ENCODE assay signal across 18 cellular contexts in the genomic region with DNA sequence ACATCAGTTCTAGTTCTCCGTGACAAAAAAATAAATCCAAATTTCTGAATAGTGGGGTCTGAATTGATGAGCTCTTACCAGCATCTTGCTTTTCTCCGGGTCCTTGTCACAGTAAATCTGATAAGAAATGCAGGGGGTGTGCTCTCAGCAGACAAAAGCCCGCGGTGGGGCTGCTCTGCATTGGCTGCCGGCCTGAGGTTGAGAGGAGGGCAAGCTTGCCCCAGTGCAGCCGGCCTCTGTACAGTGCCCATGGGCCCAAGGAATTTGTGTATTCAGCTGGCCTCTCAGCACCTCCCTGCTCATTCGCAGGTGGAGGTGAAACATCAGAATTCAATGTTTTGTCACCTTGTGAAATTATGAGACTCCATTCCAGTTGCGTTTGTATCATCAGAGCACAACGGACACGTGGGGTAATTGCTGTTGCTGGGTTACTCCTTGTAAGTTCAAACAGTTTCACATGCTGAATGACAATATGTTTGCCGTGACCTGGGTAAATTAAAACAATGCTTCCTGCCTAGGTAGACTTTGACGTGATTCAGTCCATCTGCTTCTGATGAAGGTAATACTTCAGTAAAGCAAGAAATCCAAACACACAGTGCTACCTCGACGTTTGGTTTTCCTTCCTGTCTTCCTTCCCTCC.
DNase-seq lines count a peak whose midpoint lies in the region; ATAC-seq and TF ChIP-seq lines count a peak whose summit lies in the region.
"Had no signal": no experiment of that assay in that cellular context is flagged by ENCODE, and none has a peak within 500 bp of the region (broad histone marks: within the 10 kb centered on the region; RNA-seq: fewer than 3 reads in every experiment).

No MANE protein-coding gene starts in this region.

- no peaks in the 10 kb centered on the region for H3K36me3 Mint-ChIP-seq in Caco-2 (ENCODE audit: insufficient read depth, unreplicated experiment)
- H3K36me3 Mint-ChIP-seq: CD14-positive monocyte, T-cell had no signal

- H3K27me3 ChIP-seq in Caco-2 (replicated peaks; ENCODE audit: control insufficient read depth, insufficient read depth, low read length) = no peaks in the 10 kb centered on the region
- H3K27me3 ChIP-seq in aorta (ENCODE audit: control insufficient read depth in 1 of 2, insufficient read depth in 2 of 2, low read length in 1 of 2) = no peaks in the 10 kb centered on the region

- no peak overlapping the region for H3K27ac Mint-ChIP-seq in Caco-2 (ENCODE audit: unreplicated experiment)
- H3K27ac Mint-ChIP-seq: T-cell had no signal

- H3K4me3 ChIP-seq in Caco-2 (ENCODE audit: low read depth, low read length) = no peak overlapping the region
- no peak overlapping the region for H3K4me3 ChIP-seq in aorta (ENCODE audit: low read length in 2 of 2)

- no TSS peak for BruUV-seq in Caco-2 (replicated peaks; lab: Mats Ljungman, UMichigan)

- no peak for TF ChIP-seq CTCF in Caco-2 (IDR thresholded peaks at IDR 0.05; ENCODE audit: insufficient read depth in 1 of 2, low read depth in 1 of 2, low read length in 1 of 2, severe bottlenecking in 1 of 2, unreplicated experiment in 1 of 2)

- intact Hi-C loops in Caco-2 (cut with micrococcal nuclease; ENCODE audit: unreplicated experiment) = no loop called here
- intact Hi-C loops in aorta (cut with DNase I) = no loop called here

- no peak for ATAC-seq in aorta (ENCODE audit: low FRiP score)
- ATAC-seq: T-cell had no signal

- H3K9me3 ChIP-seq in Caco-2 (no peaks in the 10 kb centered on the region), aorta (ENCODE audit: control insufficient read depth, low read length) (no peaks in the 10 kb centered on the region)

- H3K36me3 ChIP-seq in Caco-2 (ENCODE audit: control insufficient read depth, insufficient read depth, low read length) (no peaks in the 10 kb centered on the region), aorta (ENCODE audit: control insufficient read depth in 1 of 2, insufficient read depth in 2 of 2, low read length in 1 of 2) (no peaks in the 10 kb centered on the region)

- POLR2A ChIA-PET in Caco-2 (lab: Charles Lee) = no interaction called here

- DNase-seq in COLO668 (lab: John Stamatoyannopoulos, UW; ENCODE audit: unreplicated experiment) = peak; percentile 80
- peak in 2 of 3 experiments; percentile 83 to 96 for DNase-seq in NCI-H1417 (lab: John Stamatoyannopoulos, UW)
- peak; percentile 48 for DNase-seq in NCI-H510A (lab: John Stamatoyannopoulos, UW)
- DNase-seq in ecto neural progenitor cell (ENCODE audit: low spot score) = peak; percentile 61
- DNase-seq in Caco-2 = no peak
- DNase-seq in stimulated activated CD4-positive, alpha-beta T cell treated with anti-CD3 and anti-CD28 coated beads, Interleukin-15, amount 100 ng/mL, for 24 hours = no peak
- no peak for DNase-seq in caudate nucleus (lab: John Stamatoyannopoulos, UW)
- no peak for DNase-seq in aorta
- DNase-seq: activated CD4-positive, alpha-beta T cell treated with anti-CD3 and anti-CD28 coated beads, Interleukin-2, amount 50 U/mL, for 4 hours; activated naive CD4-positive, alpha-beta T cell treated with anti-CD3 and anti-CD28 coated beads, Interleukin-2, amount 50 U/mL, for 16 hours; cortex of kidney; DND-41; foreskin melanocyte; Karpas-422; NCI-H1694 treated with DMSO at 0.1 percent for 48 hours; NK-92 treated with Interleukin-12 subunit alpha and Interleukin-12 subunit beta, amount 100 ng/mL, for 24 hours; T-cell had no signal

- 75 to 87% methylated on average over 14 of the region's 14 CpGs for WGBS in aorta, 2 donors

- no peaks in the 10 kb centered on the region for H3K9me3 Mint-ChIP-seq in Caco-2 (ENCODE audit: unreplicated experiment)

- H3K4me3 Mint-ChIP-seq in Caco-2 (ENCODE audit: unreplicated experiment) = no peak overlapping the region
- H3K4me3 Mint-ChIP-seq: CD14-positive monocyte, T-cell had no signal

- peaks cover 6% of the 10 kb centered on the region for H3K4me1 Mint-ChIP-seq in Caco-2 (ENCODE audit: low read depth, unreplicated experiment)
- H3K4me1 Mint-ChIP-seq: CD14-positive monocyte had no signal

- no peaks in the 10 kb centered on the region for H3K4me1 ChIP-seq in Caco-2
- H3K4me1 ChIP-seq in aorta (ENCODE audit: control insufficient read depth in 1 of 2, insufficient read depth in 2 of 2, low read length in 2 of 2) = peaks cover 0 to 2% of the 10 kb centered on the region in 2 donors

- no peak overlapping the region for H3K27ac ChIP-seq in caudate nucleus (ENCODE audit: low read depth, low read length)
- H3K27ac ChIP-seq in aorta (ENCODE audit: low read depth in 1 of 2, low read length in 2 of 2) = no peak overlapping the region

- CTCF ChIA-PET in Caco-2 (lab: Charles Lee) = no interaction called here

- H3K27me3 Mint-ChIP-seq in Caco-2 (ENCODE audit: insufficient read depth, unreplicated experiment) = no peaks in the 10 kb centered on the region

Comparison
In these comparisons a context has a peak if more than half of its experiments do, and no peak if none do; other contexts are left out.
1. DNase-seq: peak in COLO668 (single experiment), NCI-H1417 (2 of 3), NCI-H510A (single experiment) and ecto neural progenitor cell (single experiment); none in Caco-2 (0 of 2), stimulated activated CD4-positive, alpha-beta T cell treated with anti-CD3 and anti-CD28 coated beads, Interleukin-15, amount 100 ng/mL, for 24 hours (single experiment), caudate nucleus (0 of 61) and aorta (0 of 2).